In the genomic region with DNA sequence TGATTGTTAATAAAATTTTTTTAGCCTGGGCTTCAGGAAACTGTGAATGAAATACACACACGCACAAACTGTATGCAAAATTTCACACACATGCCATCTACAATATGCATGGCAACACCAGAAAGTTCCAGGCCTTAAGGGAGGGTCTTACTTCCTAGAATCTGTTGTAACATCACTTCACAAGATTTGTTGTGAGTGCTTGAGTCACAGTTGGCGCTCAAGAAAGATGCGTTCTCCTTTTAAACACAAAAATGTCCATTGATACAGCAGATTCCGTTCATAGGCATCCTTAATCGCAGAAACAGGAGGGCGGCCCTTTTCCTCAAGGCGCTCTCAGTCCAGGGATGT, we compare ENCODE assay signal across 1 cellular context.
TF ChIP-seq lines count a peak whose summit lies in the region.

No MANE protein-coding gene starts in this region.

TF ChIP-seq in H1, 55 proteins besides CTCF, POLR2A, EP300 and RAD21 (continued from another document):
- TF ChIP-seq BCL11A (IDR thresholded peaks at IDR 0.05; ENCODE audit: low read depth in 2 of 2, low read length in 2 of 2) = no peak
- TF ChIP-seq POLR2AphosphoS5 (IDR thresholded peaks at IDR 0.05; ENCODE audit: low read depth, low read length) = no peak
TF ChIP-seq in H1: peak in this region for 0.
